17 cellular contexts compared by ENCODE assay signal in the genomic region with DNA sequence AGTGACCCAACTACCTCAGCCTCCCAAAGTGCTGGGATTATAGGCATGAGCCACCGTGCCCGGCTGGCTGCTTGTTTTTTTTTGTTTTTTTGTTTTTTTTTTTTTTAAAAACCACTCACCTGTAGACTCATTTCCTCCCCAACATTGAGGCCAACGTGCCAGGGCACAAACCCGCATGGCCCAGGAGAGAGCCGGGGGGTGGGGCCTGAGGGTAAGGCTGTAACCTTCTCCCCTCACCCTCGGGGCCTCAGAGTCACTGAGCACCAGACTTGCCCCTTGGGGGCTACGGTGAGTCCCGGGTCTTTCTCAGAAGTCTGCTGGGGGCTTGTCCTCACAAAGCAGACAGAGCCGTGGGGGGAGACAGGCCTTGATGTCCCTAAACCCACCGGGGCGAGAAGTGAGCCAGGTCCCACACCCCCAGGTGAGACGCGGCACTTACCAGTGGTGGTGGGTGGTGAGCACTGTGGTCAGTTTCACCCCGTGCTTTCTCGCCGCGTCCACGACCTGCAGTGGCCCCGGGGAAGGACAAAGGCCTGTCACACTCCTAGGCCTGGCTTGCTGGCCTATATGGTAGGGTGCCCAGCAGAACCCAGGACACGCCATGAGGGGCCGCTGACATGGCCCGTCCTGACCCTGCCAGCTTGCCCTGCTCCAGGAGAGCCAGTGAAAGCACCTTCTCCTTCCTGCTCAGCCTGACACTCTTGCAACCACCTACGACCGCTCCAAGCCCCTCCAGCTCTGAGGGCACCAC. TPM values are rescaled to one million over a fixed set of nuclear protein-coding genes. Genes with fewer than 3 reads are reported as not detected.
DNase-seq lines count a peak whose midpoint lies in the region; ATAC-seq and TF ChIP-seq lines count a peak whose summit lies in the region.
"Had no signal": no experiment of that assay in that cellular context is flagged by ENCODE, and none has a peak within 500 bp of the region (broad histone marks: within the 10 kb centered on the region; RNA-seq: fewer than 3 reads in every experiment).

No MANE protein-coding gene starts in this region.

- POLR2A ChIA-PET in RWPE1 (lab: Yijun Ruan, JAX; ENCODE audit: low non-redundant PET), result no interaction called here

- no peak for TF ChIP-seq CTCF in RWPE1 (conservative IDR thresholded peaks at IDR 0.05; ENCODE audit: low read depth)

- H3K27ac ChIP-seq in RWPE1, result peak overlapping the region; percentile 27
- H3K27ac ChIP-seq in epithelial cell of prostate, result peak overlapping the region; percentile 34
- H3K27ac ChIP-seq: BLaER1 treated with 17β-estradiol and CSF1 and Interleukin-3, amounts not matched to agents 10 nM and 100 nM had no signal

- peak; percentile 29 for DNase-seq in Caki2 (ENCODE audit: low read depth)
- DNase-seq in RWPE1 (ENCODE audit: low spot score), result no peak
- DNase-seq in epithelial cell of prostate (ENCODE audit: low read depth, low spot score), result peak; percentile 24
- peak; percentile 74 for DNase-seq in posterior vena cava (ENCODE audit: low spot score)
- DNase-seq in SHP77 treated with DMSO at 0.1 percent for 48 hours (lab: John Stamatoyannopoulos, UW), result no peak
- no peak for DNase-seq in hepatic stellate cell (ENCODE audit: low spot score)
- DNase-seq in dedifferentiated amniotic fluid mesenchymal stem cell (ENCODE audit: extremely low spot score), result no peak
- DNase-seq: 8988T; Calu3; CD4-positive, CD25-positive, alpha-beta regulatory T cell; DMS 273 treated with DMSO at 0.1 percent for 48 hours; DND-41; GDM1; IMR-90 had no signal

- no peak for ATAC-seq in HG03342 (IDR thresholded peaks at IDR 0.05; ENCODE audit: unreplicated experiment)

- intact Hi-C loops in posterior vena cava (cut with DNase I), result loop anchor here in 1 of 2 donors (10.0 kb wide), 1 partner anchor 1763 kb away; no protein-coding TSS in a partner anchor

- CTCF ChIA-PET in RWPE1 (lab: Yijun Ruan, JAX), result no interaction called here

- in situ Hi-C loops in Caki2 (cut with HindIII; ENCODE audit: low pct_unique_long_range_greater_than_20kb, low sequenced_read_pairs), result no loop called here

RNA-seq across cellular contexts. Expression of a gene that starts 4.6 kb away (rescaled TPM):
- total RNA-seq in Caki2 (2014; rRNA removed; shearing (Covaris generic); ENCODE audit: low replicate concordance), result 205 and 219 TPM in 2 replicates
- 10 to 100 TPM; 36.1 to 48.2 TPM for total RNA-seq in posterior vena cava

RNA-seq across cellular contexts. Expression of a gene that starts 5.0 kb away (rescaled TPM):
- 120 and 169 TPM in 2 replicates for total RNA-seq in Caki2 (2014; rRNA removed; shearing (Covaris generic); ENCODE audit: low replicate concordance)
- total RNA-seq in posterior vena cava, result 10 to 100 TPM; 14.0 to 17.3 TPM

RNA-seq across cellular contexts. Expression of a gene that starts 28.5 kb away (rescaled TPM):
- not detected in 2 replicates for total RNA-seq in Caki2 (2014; rRNA removed; shearing (Covaris generic); ENCODE audit: low replicate concordance)
- under 1 TPM in 1 of 2 donors, not detected in 1; 0.10 TPM for total RNA-seq in posterior vena cava
- total RNA-seq: Calu3, H1, IMR-90 had no signal

RNA-seq across cellular contexts. Expression of a gene that starts 39.3 kb away (rescaled TPM):
- total RNA-seq in Caki2 (2014; rRNA removed; shearing (Covaris generic); ENCODE audit: low replicate concordance), result 233 and 346 TPM in 2 replicates
- 10 to 100 TPM; 30.4 to 30.9 TPM for total RNA-seq in posterior vena cava

RNA-seq across cellular contexts. Expression of a gene that starts 39.7 kb away (rescaled TPM):
- 87.3 and 107 TPM in 2 replicates for total RNA-seq in Caki2 (2014; rRNA removed; shearing (Covaris generic); ENCODE audit: low replicate concordance)
- 10 to 100 TPM; 21.7 to 26.7 TPM for total RNA-seq in posterior vena cava

Comparison
In these comparisons a context has a peak if more than half of its experiments do, and no peak if none do; other contexts are left out.
1. DNase-seq: peak in Caki2 (single experiment), epithelial cell of prostate (single experiment) and posterior vena cava (single experiment); none in RWPE1 (single experiment), SHP77 treated with DMSO at 0.1 percent for 48 hours (single experiment), hepatic stellate cell (single experiment) and dedifferentiated amniotic fluid mesenchymal stem cell (single experiment).